ENCODE assay signal across 13 cellular contexts in the genomic region with DNA sequence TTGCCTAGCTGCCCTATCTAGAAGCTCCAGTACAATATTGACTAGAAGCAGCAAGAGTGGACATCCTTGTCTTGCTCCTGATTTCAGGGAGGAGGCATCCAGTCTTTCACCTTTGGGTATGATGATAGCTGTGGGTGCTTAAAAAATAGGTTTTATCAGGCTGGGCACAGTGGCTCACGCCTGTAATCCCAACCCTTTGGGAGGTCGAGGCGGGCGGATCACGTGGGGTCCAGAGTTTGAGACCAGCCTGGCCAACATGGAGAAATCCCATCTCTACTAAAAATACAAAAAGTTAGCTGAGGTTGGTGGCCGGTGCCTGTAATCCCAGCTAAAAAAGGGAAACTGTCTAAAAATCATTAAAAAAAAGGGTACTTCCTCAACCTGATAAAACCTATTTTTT. TPM values are rescaled to one million over a fixed set of nuclear protein-coding genes. Genes with fewer than 3 reads are reported as not detected.
DNase-seq lines count a peak whose midpoint lies in the region; ATAC-seq and TF ChIP-seq lines count a peak whose summit lies in the region.
"Had no signal": no experiment of that assay in that cellular context is flagged by ENCODE, and none has a peak within 500 bp of the region (broad histone marks: within the 10 kb centered on the region; RNA-seq: fewer than 3 reads in every experiment).

No MANE protein-coding gene starts in this region.

- H4K8ac ChIP-seq in IMR-90 (ENCODE audit: low read depth in 2 of 2, low read length in 2 of 2): no peak overlapping the region

- no peak overlapping the region for H2AFZ ChIP-seq in IMR-90 (replicated peaks; ENCODE audit: low read length, poor library complexity)

- H3K14ac ChIP-seq in IMR-90 (replicated peaks; ENCODE audit: low read depth, low read length): no peak overlapping the region

- H2BK5ac ChIP-seq in IMR-90 (ENCODE audit: low read depth, low read length, poor library complexity, severe bottlenecking): no peak overlapping the region

- no peaks in the 10 kb centered on the region for H3K27me3 ChIP-seq in CD4-positive, alpha-beta T cell (ENCODE audit: control insufficient read depth, insufficient read depth, low read length)
- no peaks in the 10 kb centered on the region for H3K27me3 ChIP-seq in IMR-90 (ENCODE audit: control insufficient read depth, insufficient read depth, low read length)
- H3K27me3 ChIP-seq: left lung, pancreas had no signal

- no TSS peak for BruUV-seq in IMR-90 (replicated peaks; lab: Mats Ljungman, UMichigan)

- no peak overlapping the region for H4K91ac ChIP-seq in IMR-90 (ENCODE audit: insufficient read depth, low read depth, low read length)

- no peak overlapping the region for H3K56ac ChIP-seq in IMR-90 (ENCODE audit: extremely low read depth, insufficient read depth, low read length)

- CTCF ChIA-PET in CD4-positive, alpha-beta T cell (lab: Charles Lee): no interaction called here
- CTCF ChIA-PET in IMR-90 (lab: Yijun Ruan, JAX): no interaction called here

- peaks cover 27 to 53% of the 10 kb centered on the region in 2 experiments for H3K79me1 ChIP-seq in IMR-90 (ENCODE audit: low read depth in 1 of 2, low read length in 2 of 2)

- in situ Hi-C loops in IMR-90 (cut with MboI; ENCODE audit: low sequenced_read_pairs): no loop called here

- TF ChIP-seq CTCF in CD4-positive, alpha-beta T cell (IDR thresholded peaks at IDR 0.05): no peak
- no peak for TF ChIP-seq CTCF in IMR-90 (conservative IDR thresholded peaks at IDR 0.05; ENCODE audit: low read depth, low read length)
- TF ChIP-seq CTCF in natural killer cell (IDR thresholded peaks at IDR 0.05): no peak

- peaks cover 10% of the 10 kb centered on the region for H3K4me1 ChIP-seq in IMR-90 (ENCODE audit: control insufficient read depth, insufficient read depth, low read length)

- no peak overlapping the region for H3K18ac ChIP-seq in IMR-90 (ENCODE audit: low read depth, low read length)

- no peak overlapping the region for H2BK20ac ChIP-seq in IMR-90 (ENCODE audit: low read depth, low read length)

- H3K4ac ChIP-seq in IMR-90 (ENCODE audit: low read depth, low read length): no peak overlapping the region

- peaks cover 25% of the 10 kb centered on the region for H4K20me1 ChIP-seq in IMR-90 (ENCODE audit: insufficient read depth, low read length)

- no peak overlapping the region for H2BK15ac ChIP-seq in IMR-90 (ENCODE audit: low read depth, low read length)

- peaks cover 6% of the 10 kb centered on the region for H3K9me3 Mint-ChIP-seq in CD4-positive, alpha-beta T cell
- H3K9me3 Mint-ChIP-seq in activated naive CD8-positive, alpha-beta T cell treated with anti-CD3 and anti-CD28 coated beads, Interleukin-2, amount 10 ng/mL, durations not matched to agents 7 days and 5 days: peaks cover 5% of the 10 kb centered on the region
- peaks cover 0 to 7% of the 10 kb centered on the region in 2 donors for H3K9me3 Mint-ChIP-seq in natural killer cell

- POLR2A ChIA-PET in CD4-positive, alpha-beta T cell (lab: Charles Lee): interaction anchor here (1.6 kb wide), 1 partner anchor 52 kb away, joined by 3 read pairs; the partner anchor contains the start of gene UBAC1
- POLR2A ChIA-PET in IMR-90 (lab: Charles Lee; ENCODE audit: unreplicated experiment): no interaction called here
- POLR2A ChIA-PET in activated naive CD8-positive, alpha-beta T cell treated with anti-CD3 and anti-CD28 coated beads, Interleukin-2, amount 10 ng/mL, durations not matched to agents 7 days and 5 days (lab: Charles Lee): no interaction called here

- peak overlapping the region; percentile 88 for H3K4me3 Mint-ChIP-seq in CD4-positive, alpha-beta T cell
- peak overlapping the region; percentile 68 for H3K4me3 Mint-ChIP-seq in activated naive CD8-positive, alpha-beta T cell treated with anti-CD3 and anti-CD28 coated beads, Interleukin-2, amount 10 ng/mL, durations not matched to agents 7 days and 5 days
- H3K4me3 Mint-ChIP-seq in natural killer cell: peak overlapping the region; percentile 79

- H3K23ac ChIP-seq in IMR-90 (ENCODE audit: low read depth, low read length): 0 out of 2 replicates have a peak overlapping the region, but pooled peaks have one; percentile 24

- DNase-seq in CD4-positive, alpha-beta T cell: peak in 1 of 10 experiments; percentile 23
- DNase-seq in IMR-90 (no peak), natural killer cell (no peak), DMS79 (lab: John Stamatoyannopoulos, UW) (no peak), DMS 273 treated with DMSO at 0.1 percent for 48 hours (lab: John Stamatoyannopoulos, UW) (no peak)
- no peak for DNase-seq in activated naive CD8-positive, alpha-beta T cell treated with anti-CD3 and anti-CD28 coated beads, Interleukin-2, amount 10 ng/mL, durations not matched to agents 7 days and 5 days
- DNase-seq: NCI-H2029 treated with DMSO at 0.1 percent for 48 hours; pancreas; stimulated activated CD4-positive, alpha-beta T cell treated with anti-CD3 and anti-CD28 coated beads, Interleukin-1b, Interleukin-23, amount 100 ng/mL, for 48 hours had no signal

- intact Hi-C loops in CD4-positive, alpha-beta T cell (cut with DNase I, micrococcal nuclease): loop anchor here (2.0 to 10.0 kb wide), 4 partner anchors 53 to 1845 kb away; partner anchors contain the start of genes BRD3 (in 1 of the 2), DNLZ (in 1 of the 2), QSOX2 (in 1 of the 2) and UBAC1 (in 1 of the 2)
- intact Hi-C loops in IMR-90 (cut with micrococcal nuclease): no loop called here
- intact Hi-C loops in natural killer cell (cut with micrococcal nuclease): loop anchor here (2.0 kb wide), 1 partner anchor 17 kb away; no protein-coding TSS in a partner anchor

- H3K9me3 ChIP-seq in CD4-positive, alpha-beta T cell (ENCODE audit: control insufficient read depth, low read length): peaks cover 10% of the 10 kb centered on the region
- H3K9me3 ChIP-seq in IMR-90 (ENCODE audit: control insufficient read depth, insufficient read depth, low read length): peaks cover 11% of the 10 kb centered on the region
- H3K9me3 ChIP-seq: pancreas had no signal

- WGBS in IMR-90 (ENCODE audit: extremely low coverage in 2 of 2, insufficient read length in 1 of 2), 2 experiments: no CpG with 5 or more reads among the region's 6 CpGs

- H3K4me3 ChIP-seq in IMR-90 (ENCODE audit: insufficient read depth, low read depth, low read length): no peak overlapping the region

- no peak overlapping the region for H4K5ac ChIP-seq in IMR-90 (ENCODE audit: low read depth, low read length)

- H3K36me3 ChIP-seq in IMR-90 (ENCODE audit: control insufficient read depth, insufficient read depth, low read length): peaks cover 25% of the 10 kb centered on the region
- H3K36me3 ChIP-seq: pancreas had no signal

- dilution Hi-C loops in IMR-90 (cut with HindIII; ENCODE audit: low sequenced_read_pairs, unreplicated experiment): no loop called here

- H2AK9ac ChIP-seq in IMR-90 (replicated peaks; ENCODE audit: low read depth, low read length, poor library complexity): no peak overlapping the region

- no peak for ATAC-seq in CD4-positive, alpha-beta T cell (ENCODE audit: poor library complexity)
- ATAC-seq in IMR-90 (ENCODE audit: low read depth) (no peak), natural killer cell (no peak), HG03097 (IDR thresholded peaks at IDR 0.05; ENCODE audit: low FRiP score, unreplicated experiment) (no peak), HG03025 (IDR thresholded peaks at IDR 0.05; ENCODE audit: low FRiP score, unreplicated experiment) (no peak)
- no peak for ATAC-seq in activated naive CD8-positive, alpha-beta T cell treated with anti-CD3 and anti-CD28 coated beads, Interleukin-2, amount 10 ng/mL, durations not matched to agents 7 days and 5 days (ENCODE audit: low read depth)
- ATAC-seq: left lung, pancreas had no signal

- H2AK5ac ChIP-seq in IMR-90 (ENCODE audit: low read depth, low read length): no peak overlapping the region

- no peak for TF ChIP-seq RAD21 in IMR-90 (IDR thresholded peaks at IDR 0.05; ENCODE audit: low read length)

- no peak overlapping the region for H3K27ac ChIP-seq in CD4-positive, alpha-beta T cell (ENCODE audit: low read depth, low read length)
- no peak overlapping the region for H3K27ac ChIP-seq in IMR-90 (ENCODE audit: insufficient read depth, low read length)
- H3K27ac ChIP-seq: KMS-11, pancreas had no signal

- no peak overlapping the region for H2BK120ac ChIP-seq in IMR-90 (ENCODE audit: low read depth, low read length)

- peaks cover 50% of the 10 kb centered on the region for H3K4me1 Mint-ChIP-seq in CD4-positive, alpha-beta T cell (ENCODE audit: low read depth)
- peaks cover 30% of the 10 kb centered on the region for H3K4me1 Mint-ChIP-seq in activated naive CD8-positive, alpha-beta T cell treated with anti-CD3 and anti-CD28 coated beads, Interleukin-2, amount 10 ng/mL, durations not matched to agents 7 days and 5 days
- H3K4me1 Mint-ChIP-seq in natural killer cell: peaks cover 42 to 43% of the 10 kb centered on the region in 2 donors

- peaks cover 57% of the 10 kb centered on the region for H3K36me3 Mint-ChIP-seq in CD4-positive, alpha-beta T cell (ENCODE audit: low read depth)
- peaks cover 49% of the 10 kb centered on the region for H3K36me3 Mint-ChIP-seq in activated naive CD8-positive, alpha-beta T cell treated with anti-CD3 and anti-CD28 coated beads, Interleukin-2, amount 10 ng/mL, durations not matched to agents 7 days and 5 days
- peaks cover 7% of the 10 kb centered on the region for H3K36me3 Mint-ChIP-seq in natural killer cell

- no peak overlapping the region for H3K9ac ChIP-seq in IMR-90 (ENCODE audit: low read depth, low read length)
- H3K9ac ChIP-seq: KMS-11 had no signal

- H3K27me3 Mint-ChIP-seq in CD4-positive, alpha-beta T cell: no peaks in the 10 kb centered on the region
- H3K27me3 Mint-ChIP-seq in activated naive CD8-positive, alpha-beta T cell treated with anti-CD3 and anti-CD28 coated beads, Interleukin-2, amount 10 ng/mL, durations not matched to agents 7 days and 5 days: no peaks in the 10 kb centered on the region
- H3K27me3 Mint-ChIP-seq in natural killer cell (ENCODE audit: low read depth in 2 of 2): no peaks in the 10 kb centered on the region

- peak overlapping the region; percentile 76 for H3K27ac Mint-ChIP-seq in CD4-positive, alpha-beta T cell
- no peak overlapping the region for H3K27ac Mint-ChIP-seq in activated naive CD8-positive, alpha-beta T cell treated with anti-CD3 and anti-CD28 coated beads, Interleukin-2, amount 10 ng/mL, durations not matched to agents 7 days and 5 days
- H3K27ac Mint-ChIP-seq in natural killer cell: peak overlapping the region; percentile 69 to 71

- no peak for TF ChIP-seq POLR2A in IMR-90 (IDR thresholded peaks at IDR 0.05; ENCODE audit: low read depth, low read length)

- no peak overlapping the region for H3K4me2 ChIP-seq in IMR-90 (ENCODE audit: low read depth, low read length)

- H3K9me1 ChIP-seq in IMR-90 (ENCODE audit: insufficient read depth, low read length): peaks cover 5% of the 10 kb centered on the region; the same call in 1 of the 2 replicates

RNA-seq across cellular contexts. Expression of gene CAMSAP1, which starts 2.0 kb away (rescaled TPM):
- total RNA-seq in CD4-positive, alpha-beta T cell: 10 to 100 TPM; 16.8 to 18.2 TPM
- total RNA-seq in IMR-90 (2012; rRNA removed) (19.5 and 21.1 TPM in 2 replicates), natural killer cell (10 to 100 TPM; 25.9 to 33.5 (median 28.1) TPM)
- 8.2 and 8.6 TPM in 2 replicates for polyA plus RNA-seq in IMR-90 (2012; rRNA removed)
- 5.5 and 9.6 TPM in 2 replicates for polyA plus RNA-seq in IMR-90 (2012; cell fraction: cytosol; rRNA removed)
- 8.9 and 9.8 TPM in 2 replicates for polyA plus RNA-seq in IMR-90 (2012; cell fraction: nucleus; rRNA removed; ENCODE audit: low replicate concordance)
- total RNA-seq in activated naive CD8-positive, alpha-beta T cell treated with anti-CD3 and anti-CD28 coated beads, Interleukin-2, amount 10 ng/mL, durations not matched to agents 7 days and 5 days: 10 to 100 TPM; 32.5 to 35.4 TPM

RNA-seq across cellular contexts. Expression of gene UBAC1, which starts 51.8 kb away (rescaled TPM):
- 10 to 100 TPM; 16.4 to 19.6 TPM for total RNA-seq in CD4-positive, alpha-beta T cell
- total RNA-seq in IMR-90 (2012; rRNA removed): 25.3 and 33.6 TPM in 2 replicates
- polyA plus RNA-seq in IMR-90 (2012; rRNA removed): 33.9 and 36.4 TPM in 2 replicates
- 38.7 and 47.1 TPM in 2 replicates for polyA plus RNA-seq in IMR-90 (2012; cell fraction: cytosol; rRNA removed)
- polyA plus RNA-seq in IMR-90 (2012; cell fraction: nucleus; rRNA removed; ENCODE audit: low replicate concordance): 63.9 and 70.8 TPM in 2 replicates
- total RNA-seq in activated naive CD8-positive, alpha-beta T cell treated with anti-CD3 and anti-CD28 coated beads, Interleukin-2, amount 10 ng/mL, durations not matched to agents 7 days and 5 days: 10 to 100 TPM; 30.5 to 31.0 TPM
- total RNA-seq in natural killer cell: 10 to 100 TPM; 22.7 to 31.8 (median 27.6) TPM
